Comparison of ENCODE assay signal across 8 cellular contexts in the genomic region with DNA sequence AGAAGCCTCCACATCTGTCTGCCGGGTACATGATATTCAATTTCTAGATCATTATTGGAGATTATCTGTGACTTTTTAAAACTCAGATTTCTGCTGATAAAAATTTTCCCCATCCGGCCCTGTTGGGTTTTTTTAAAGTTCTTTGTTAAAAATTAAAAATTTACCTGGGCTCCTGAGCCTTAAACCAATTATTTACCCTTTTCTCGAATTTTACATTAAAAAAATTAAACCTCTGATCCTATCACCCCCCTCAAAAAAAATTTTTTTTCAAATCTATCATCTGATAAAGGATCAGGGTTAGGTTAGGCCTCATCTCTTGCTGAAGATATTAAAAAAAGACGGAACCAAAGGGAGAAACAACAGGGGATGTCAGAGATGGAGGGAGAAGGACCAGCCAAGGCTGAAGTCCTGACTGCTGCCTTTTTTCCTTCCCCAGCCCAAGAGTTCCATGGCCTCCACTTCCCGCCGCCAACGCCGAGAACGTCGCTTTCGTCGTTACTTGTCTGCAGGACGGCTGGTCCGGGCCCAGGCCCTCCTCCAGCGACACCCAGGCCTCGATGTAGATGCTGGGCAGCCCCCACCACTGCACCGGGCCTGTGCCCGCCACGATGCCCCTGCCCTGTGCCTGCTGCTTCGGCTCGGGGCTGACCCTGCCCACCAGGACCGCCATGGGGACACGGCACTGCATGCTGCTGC. TPM values are rescaled to one million over a fixed set of nuclear protein-coding genes. Genes with fewer than 3 reads are reported as not detected.
A peak's percentile ranks its signal among the peaks of the same experiment; 100 is the strongest.
DNase-seq lines count a peak whose midpoint lies in the region; ATAC-seq and TF ChIP-seq lines count a peak whose summit lies in the region.

No MANE protein-coding gene starts in this region.

- ATAC-seq in GM18858 (IDR thresholded peaks at IDR 0.05; ENCODE audit: unreplicated experiment): no peak

- DNase-seq in activated CD4-positive, alpha-beta T cell treated with anti-CD3 and anti-CD28 coated beads, Interleukin-2, amount 10 ng/mL, durations not matched to agents 24 days and 14 days: no peak
- DNase-seq in activated CD4-positive, alpha-beta T cell treated with anti-CD3 and anti-CD28 coated beads, Interleukin-2, amount 50 U/mL, for 4 hours: no peak
- DNase-seq in adrenal gland: peak in 1 of 7 donors; percentile 40
- no peak for DNase-seq in kidney epithelial cell (ENCODE audit: low read depth)
- DNase-seq in testis: no peak
- no peak for DNase-seq in NCI-H2081 (lab: John Stamatoyannopoulos, UW)
- DNase-seq in NCI-H128 (lab: John Stamatoyannopoulos, UW; ENCODE audit: unreplicated experiment): no peak

- H3K9me3 ChIP-seq in adrenal gland (replicated peaks in 1 of 3) (no peaks in the 10 kb centered on the region), testis (no peaks in the 10 kb centered on the region)

- TF ChIP-seq CTCF in adrenal gland (IDR thresholded peaks at IDR 0.05) (no peak), kidney epithelial cell (IDR thresholded peaks at IDR 0.05; ENCODE audit: insufficient read depth, low read length, poor library complexity, severe bottlenecking) (no peak), testis (IDR thresholded peaks at IDR 0.05) (no peak)

- intact Hi-C loops in activated CD4-positive, alpha-beta T cell treated with anti-CD3 and anti-CD28 coated beads, Interleukin-2, amount 10 ng/mL, durations not matched to agents 24 days and 14 days (cut with micrococcal nuclease): loop anchor here (1.0 to 10.0 kb wide), 8 partner anchors 11 to 317 kb away; a partner anchor contains a TSS
- intact Hi-C loops in adrenal gland (cut with DNase I) (loop anchor here (2.0 to 5.0 kb wide), 2 partner anchors 49 to 51 kb away; no protein-coding TSS in a partner anchor), testis (cut with DNase I; ENCODE audit: low total_unique reads) (loop anchor here (10.0 kb wide), 1 partner anchor 47 kb away; a partner anchor contains a TSS)

- peak overlapping the region; percentile 91 for H3K27ac Mint-ChIP-seq in activated CD4-positive, alpha-beta T cell treated with anti-CD3 and anti-CD28 coated beads, Interleukin-2, amount 10 ng/mL, durations not matched to agents 24 days and 14 days

- peaks cover 19% of the 10 kb centered on the region for H3K36me3 Mint-ChIP-seq in activated CD4-positive, alpha-beta T cell treated with anti-CD3 and anti-CD28 coated beads, Interleukin-2, amount 10 ng/mL, durations not matched to agents 24 days and 14 days (ENCODE audit: low read depth)

- H3K27me3 ChIP-seq in adrenal gland (no peaks in the 10 kb centered on the region), kidney epithelial cell (ENCODE audit: control insufficient read depth, insufficient read depth, low read length) (no peaks in the 10 kb centered on the region), testis (no peaks in the 10 kb centered on the region)

- H3K36me3 ChIP-seq in adrenal gland (replicated peaks in 1 of 2): peaks cover 0 to 6% of the 10 kb centered on the region in 2 donors
- no peaks in the 10 kb centered on the region for H3K36me3 ChIP-seq in kidney epithelial cell (ENCODE audit: control insufficient read depth, insufficient read depth, low read length)
- H3K36me3 ChIP-seq in testis (ENCODE audit: low read depth, missing control alignments): no peaks in the 10 kb centered on the region

- WGBS in adrenal gland, 4 donors: 71 to 77% (median 75%) methylated on average over 19 to 23 of the region's 23 CpGs
- 57 to 66% methylated on average over 17 to 23 of the region's 23 CpGs for WGBS in testis, 2 donors

- no peaks in the 10 kb centered on the region for H3K9me3 Mint-ChIP-seq in activated CD4-positive, alpha-beta T cell treated with anti-CD3 and anti-CD28 coated beads, Interleukin-2, amount 10 ng/mL, durations not matched to agents 24 days and 14 days

- peak overlapping the region; percentile 91 for H3K4me3 Mint-ChIP-seq in activated CD4-positive, alpha-beta T cell treated with anti-CD3 and anti-CD28 coated beads, Interleukin-2, amount 10 ng/mL, durations not matched to agents 24 days and 14 days

- peaks cover 9 to 29% of the 10 kb centered on the region in 2 donors for H3K4me1 ChIP-seq in adrenal gland (replicated peaks in 1 of 2)
- peaks cover 19% of the 10 kb centered on the region for H3K4me1 ChIP-seq in testis

- H3K4me1 Mint-ChIP-seq in activated CD4-positive, alpha-beta T cell treated with anti-CD3 and anti-CD28 coated beads, Interleukin-2, amount 10 ng/mL, durations not matched to agents 24 days and 14 days: peaks cover 52% of the 10 kb centered on the region

- H3K27ac ChIP-seq in adrenal gland: peak overlapping the region; percentile 53 to 88 (median 77)
- peak overlapping the region; percentile 78 to 80 for H3K27ac ChIP-seq in testis

- TF ChIP-seq POLR2A in adrenal gland (IDR thresholded peaks at IDR 0.05) (no peak), testis (IDR thresholded peaks at IDR 0.05) (no peak)

- no peaks in the 10 kb centered on the region for H3K27me3 Mint-ChIP-seq in activated CD4-positive, alpha-beta T cell treated with anti-CD3 and anti-CD28 coated beads, Interleukin-2, amount 10 ng/mL, durations not matched to agents 24 days and 14 days

- H3K4me3 ChIP-seq in adrenal gland (peak overlapping the region in 2 of 4 donors; percentile 39 to 60), kidney epithelial cell (ENCODE audit: low read depth, low read length) (peak overlapping the region; percentile 44), testis (peak overlapping the region; percentile 44 to 56)

RNA-seq across cellular contexts. Expression of a gene that starts 0.5 kb away (rescaled TPM):
- 14.8 and 16.2 TPM in 2 replicates for total RNA-seq in activated CD4-positive, alpha-beta T cell treated with anti-CD3 and anti-CD28 coated beads, Interleukin-2, amount 10 ng/mL, durations not matched to agents 24 days and 14 days
- total RNA-seq in adrenal gland (10 to 100 TPM; 15.1 to 33.6 (median 28.0) TPM), kidney epithelial cell (41.9 and 44.0 TPM in 2 replicates), testis (10 to 100 TPM; 51.2 to 55.3 TPM)
- polyA plus RNA-seq in adrenal gland (10 to 100 TPM in 2 of 3 donors, 1 to 10 TPM in 1; 5.0 to 46.2 (median 27.6) TPM), testis (ENCODE audit: insufficient read depth, low read depth, low replicate concordance) (25.9 TPM)

RNA-seq across cellular contexts. Expression of a gene that starts 1.5 kb away (rescaled TPM):
- 0.89 and 0.92 TPM in 2 replicates for total RNA-seq in activated CD4-positive, alpha-beta T cell treated with anti-CD3 and anti-CD28 coated beads, Interleukin-2, amount 10 ng/mL, durations not matched to agents 24 days and 14 days
- total RNA-seq in adrenal gland (1 to 10 TPM in 6 of 8 donors, under 1 TPM in 2; 0.87 to 4.8 (median 2.7) TPM), kidney epithelial cell (0.67 and 2.7 TPM in 2 replicates), testis (1 to 10 TPM; 3.3 to 6.9 TPM)
- polyA plus RNA-seq in adrenal gland (1 to 10 TPM; 2.8 to 6.6 (median 5.6) TPM), testis (ENCODE audit: insufficient read depth, low read depth, low replicate concordance) (4.7 TPM)

RNA-seq across cellular contexts. Expression of a gene that starts 6.1 kb away (rescaled TPM):
- 696 and 720 TPM in 2 replicates for total RNA-seq in activated CD4-positive, alpha-beta T cell treated with anti-CD3 and anti-CD28 coated beads, Interleukin-2, amount 10 ng/mL, durations not matched to agents 24 days and 14 days
- total RNA-seq in adrenal gland: 100 to 1,000 TPM; 155 to 345 (median 279) TPM
- polyA plus RNA-seq in adrenal gland: 100 to 1,000 TPM; 167 to 969 (median 968) TPM
- total RNA-seq in kidney epithelial cell: 290 and 412 TPM in 2 replicates
- total RNA-seq in testis: 100 to 1,000 TPM; 312 to 360 TPM
- 250 TPM for polyA plus RNA-seq in testis (ENCODE audit: insufficient read depth, low read depth, low replicate concordance)

RNA-seq across cellular contexts. Expression of a gene that starts 19.1 kb away (rescaled TPM):
- not detected in 2 replicates for total RNA-seq in activated CD4-positive, alpha-beta T cell treated with anti-CD3 and anti-CD28 coated beads, Interleukin-2, amount 10 ng/mL, durations not matched to agents 24 days and 14 days
- not detected for total RNA-seq in adrenal gland
- polyA plus RNA-seq in adrenal gland: not detected
- total RNA-seq in kidney epithelial cell: not detected in 2 replicates
- not detected for total RNA-seq in testis
- polyA plus RNA-seq in testis (ENCODE audit: insufficient read depth, low read depth, low replicate concordance): not detected

RNA-seq across cellular contexts. Expression of a gene that starts 24.2 kb away (rescaled TPM):
- 622 and 631 TPM in 2 replicates for total RNA-seq in activated CD4-positive, alpha-beta T cell treated with anti-CD3 and anti-CD28 coated beads, Interleukin-2, amount 10 ng/mL, durations not matched to agents 24 days and 14 days
- total RNA-seq in adrenal gland: 1 to 10 TPM in 2 of 8 donors, not detected in 6; 1.2 to 1.4 TPM
- under 1 TPM in 2 of 3 donors, not detected in 1; 0.20 to 0.72 TPM for polyA plus RNA-seq in adrenal gland
- total RNA-seq in kidney epithelial cell: 0.92 TPM in 1 of 2 replicates, not detected in the other
- 1 to 10 TPM; 1.3 to 2.6 TPM for total RNA-seq in testis
- 2.0 TPM for polyA plus RNA-seq in testis (ENCODE audit: insufficient read depth, low read depth, low replicate concordance)
